8 cellular contexts compared by ENCODE assay signal in genomic region chr17:20008242-20009051, GRCh38. TPM values are rescaled to one million over a fixed set of nuclear protein-coding genes. Genes with fewer than 3 reads are reported as not detected.
DNase-seq lines count a peak whose midpoint lies in the region; ATAC-seq lines count a peak whose summit lies in the region.

No MANE protein-coding gene starts in this region.

- peak overlapping the region; percentile 93 for H3K4me3 Mint-ChIP-seq in natural killer cell treated with Interleukin-12 subunit alpha and Interleukin-12 subunit beta and Interleukin-15 and Interleukin-18, amount 100 ng/mL, for 72 hours

- DNase-seq in activated effector memory CD4-positive, alpha-beta T cell treated with anti-CD3 and anti-CD28 coated beads, Interleukin-2, amount 50 U/mL, for 16 hours: peak; percentile 66
- DNase-seq in activated effector memory CD4-positive, alpha-beta T cell treated with Interleukin-2 at 50 U/mL for 16 hours: no peak
- DNase-seq in T-helper 9 cell (peak; percentile 6), epidermal melanocyte (ENCODE audit: insufficient read length, low spot score) (no peak), NCI-H1048 (lab: John Stamatoyannopoulos, UW) (no peak)
- peak; percentile 65 for DNase-seq in natural killer cell treated with Interleukin-12 subunit alpha and Interleukin-12 subunit beta and Interleukin-15 and Interleukin-18, amount 100 ng/mL, for 72 hours (ENCODE audit: low spot score)

- H3K9me3 Mint-ChIP-seq in natural killer cell treated with Interleukin-12 subunit alpha and Interleukin-12 subunit beta and Interleukin-15 and Interleukin-18, amount 100 ng/mL, for 72 hours: no peaks in the 10 kb centered on the region

- peak; percentile 28 for ATAC-seq in HG02970 (IDR thresholded peaks at IDR 0.05; ENCODE audit: low FRiP score, unreplicated experiment)
- ATAC-seq in esophagus mucosa: peak; percentile 58
- peak; percentile 57 to 58 for ATAC-seq in natural killer cell treated with Interleukin-12 subunit alpha and Interleukin-12 subunit beta and Interleukin-15 and Interleukin-18, amount 100 ng/mL, for 72 hours

- peak overlapping the region in 1 of 2 donors; percentile 49 for H3K27ac Mint-ChIP-seq in natural killer cell treated with Interleukin-12 subunit alpha and Interleukin-12 subunit beta and Interleukin-15 and Interleukin-18, amount 100 ng/mL, for 72 hours

- H3K36me3 Mint-ChIP-seq in natural killer cell treated with Interleukin-12 subunit alpha and Interleukin-12 subunit beta and Interleukin-15 and Interleukin-18, amount 100 ng/mL, for 72 hours: no peaks in the 10 kb centered on the region

- H3K4me1 Mint-ChIP-seq in natural killer cell treated with Interleukin-12 subunit alpha and Interleukin-12 subunit beta and Interleukin-15 and Interleukin-18, amount 100 ng/mL, for 72 hours (ENCODE audit: low read depth in 2 of 2): peaks cover 14 to 22% of the 10 kb centered on the region in 2 donors

- H3K27me3 Mint-ChIP-seq in natural killer cell treated with Interleukin-12 subunit alpha and Interleukin-12 subunit beta and Interleukin-15 and Interleukin-18, amount 100 ng/mL, for 72 hours: peaks cover 34 to 53% of the 10 kb centered on the region in 2 donors

RNA-seq across cellular contexts. Expression of gene SPECC1, which starts 0.7 kb away (rescaled TPM):
- 13.8 TPM for total RNA-seq in esophagus mucosa
- total RNA-seq in natural killer cell treated with Interleukin-12 subunit alpha and Interleukin-12 subunit beta and Interleukin-15 and Interleukin-18, amount 100 ng/mL, for 72 hours: 10 to 100 TPM; 27.6 to 28.1 TPM

RNA-seq across cellular contexts. Expression of gene AKAP10, which starts 30.8 kb away (rescaled TPM):
- 20.6 TPM for total RNA-seq in esophagus mucosa
- total RNA-seq in natural killer cell treated with Interleukin-12 subunit alpha and Interleukin-12 subunit beta and Interleukin-15 and Interleukin-18, amount 100 ng/mL, for 72 hours: 10 to 100 TPM; 46.0 to 66.7 TPM

Comparison
In these comparisons a context has a peak if more than half of its experiments do, and no peak if none do; other contexts are left out.
1. DNase-seq: peak in activated effector memory CD4-positive, alpha-beta T cell treated with anti-CD3 and anti-CD28 coated beads, Interleukin-2, amount 50 U/mL, for 16 hours (single experiment), T-helper 9 cell (single experiment) and natural killer cell treated with Interleukin-12 subunit alpha and Interleukin-12 subunit beta and Interleukin-15 and Interleukin-18, amount 100 ng/mL, for 72 hours (single experiment); none in activated effector memory CD4-positive, alpha-beta T cell treated with Interleukin-2 at 50 U/mL for 16 hours (single experiment), epidermal melanocyte (single experiment) and NCI-H1048 (single experiment).
2. Peak in every context shown above with its lines, with median percentiles within 50 percentile points of each other: ATAC-seq.